Comparison of ENCODE assay signal across 1 cellular context in the genomic region with DNA sequence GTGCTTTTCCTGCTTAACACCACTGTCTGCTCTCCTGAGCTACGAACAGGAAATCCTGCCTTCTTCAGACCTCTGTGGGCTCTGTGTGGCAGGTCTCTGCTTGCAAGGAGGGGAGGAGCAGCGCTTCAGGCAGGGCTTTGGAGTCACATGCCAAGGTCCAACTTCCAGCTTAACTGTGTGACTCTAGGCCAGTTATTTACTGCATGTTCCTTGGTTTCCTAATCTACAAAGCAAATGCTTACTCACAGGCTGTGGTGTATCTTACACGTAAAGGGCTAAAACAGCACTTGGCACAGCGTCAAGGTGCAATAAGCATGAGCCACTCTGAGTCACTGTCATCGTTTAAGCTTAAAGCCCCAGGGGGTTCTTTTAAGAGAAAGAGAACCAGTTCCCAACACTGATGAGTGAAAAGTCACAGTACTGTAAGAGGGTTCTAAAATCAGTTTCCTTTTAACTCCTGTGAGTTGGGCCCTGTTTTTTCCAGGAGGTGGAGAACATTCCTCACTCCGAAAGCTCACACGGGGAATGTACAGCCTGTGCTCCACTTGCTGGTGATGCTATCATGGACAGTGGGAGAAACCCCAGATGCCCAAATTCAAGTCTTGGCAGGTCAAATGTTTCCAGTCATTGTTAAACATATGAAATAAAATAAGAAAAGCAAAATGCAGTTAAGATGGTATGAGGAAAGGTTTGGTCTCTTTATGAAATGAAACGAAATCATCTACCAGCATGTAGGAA.
TF ChIP-seq lines count a peak whose summit lies in the region.

No MANE protein-coding gene starts in this region.

TF ChIP-seq in HepG2, 621 proteins besides CTCF, POLR2A, EP300 and RAD21 (continued from another document and continues in another):
- TF ChIP-seq ZNF678 (CRISPR knock-in tag; IDR thresholded peaks at IDR 0.05) (no peak), ARID2 (CRISPR knock-in tag; IDR thresholded peaks at IDR 0.05; ENCODE audit: borderline replicate concordance) (no peak), PHF5A (CRISPR knock-in tag; IDR thresholded peaks at IDR 0.05; ENCODE audit: low read depth, unreplicated experiment) (peak; percentile 70), ZNF382 (CRISPR knock-in tag; IDR thresholded peaks at IDR 0.05; ENCODE audit: borderline replicate concordance) (no peak), NKX3-1 (CRISPR knock-in tag; IDR thresholded peaks at IDR 0.05) (peak; percentile 56; the same call in 1 of the 2 replicates), NBN (conservative IDR thresholded peaks at IDR 0.05) (no peak), RBAK (CRISPR knock-in tag; IDR thresholded peaks at IDR 0.05) (peak; percentile 74; the same call in 1 of the 2 replicates), MED13 (CRISPR knock-in tag; IDR thresholded peaks at IDR 0.05) (0 out of 2 replicates have a peak, but pooled peaks have one; percentile 21), NPAS2 (CRISPR knock-in tag; IDR thresholded peaks at IDR 0.05; ENCODE audit: borderline replicate concordance) (no peak), ZKSCAN5 (CRISPR knock-in tag; IDR thresholded peaks at IDR 0.05) (no peak), EZH2 (conservative IDR thresholded peaks at IDR 0.05; ENCODE audit: low read depth, low read length) (no peak), ZNF558 (CRISPR knock-in tag; IDR thresholded peaks at IDR 0.05; ENCODE audit: borderline replicate concordance) (no peak), REPIN1 (CRISPR knock-in tag; IDR thresholded peaks at IDR 0.05; ENCODE audit: borderline replicate concordance, low read depth) (peak; percentile 81; the same call in 1 of the 2 replicates), BRD4 (CRISPR knock-in tag; IDR thresholded peaks at IDR 0.05) (peak; percentile 91; the same call in 1 of the 2 replicates), ZNF619 (CRISPR knock-in tag; IDR thresholded peaks at IDR 0.05) (0 out of 2 replicates have a peak, but pooled peaks have one; percentile 28), ZNF703 (CRISPR knock-in tag; IDR thresholded peaks at IDR 0.05; ENCODE audit: borderline replicate concordance) (no peak), FOSL1 (CRISPR knock-in tag; IDR thresholded peaks at IDR 0.05; ENCODE audit: borderline replicate concordance) (peak; percentile 73; the same call in 1 of the 2 replicates), ATAD3A (CRISPR knock-in tag; IDR thresholded peaks at IDR 0.05) (peak; percentile 84; the same call in 1 of the 2 replicates), ZMAT3 (CRISPR knock-in tag; conservative IDR thresholded peaks at IDR 0.05) (peak; percentile 82), RARG (CRISPR knock-in tag; IDR thresholded peaks at IDR 0.05; ENCODE audit: low read depth) (no peak; the same call in 1 of the 2 replicates), SIX4 (CRISPR knock-in tag; IDR thresholded peaks at IDR 0.05) (peak; percentile 70; the same call in 1 of the 2 replicates), ZNF7 (CRISPR knock-in tag; IDR thresholded peaks at IDR 0.05) (no peak), SRF (IDR thresholded peaks at IDR 0.05; ENCODE audit: low read depth, low read length) (no peak), ZSCAN21 (CRISPR knock-in tag; IDR thresholded peaks at IDR 0.05; ENCODE audit: borderline replicate concordance) (peak; percentile 40)
- TF ChIP-seq, protein P1, sequence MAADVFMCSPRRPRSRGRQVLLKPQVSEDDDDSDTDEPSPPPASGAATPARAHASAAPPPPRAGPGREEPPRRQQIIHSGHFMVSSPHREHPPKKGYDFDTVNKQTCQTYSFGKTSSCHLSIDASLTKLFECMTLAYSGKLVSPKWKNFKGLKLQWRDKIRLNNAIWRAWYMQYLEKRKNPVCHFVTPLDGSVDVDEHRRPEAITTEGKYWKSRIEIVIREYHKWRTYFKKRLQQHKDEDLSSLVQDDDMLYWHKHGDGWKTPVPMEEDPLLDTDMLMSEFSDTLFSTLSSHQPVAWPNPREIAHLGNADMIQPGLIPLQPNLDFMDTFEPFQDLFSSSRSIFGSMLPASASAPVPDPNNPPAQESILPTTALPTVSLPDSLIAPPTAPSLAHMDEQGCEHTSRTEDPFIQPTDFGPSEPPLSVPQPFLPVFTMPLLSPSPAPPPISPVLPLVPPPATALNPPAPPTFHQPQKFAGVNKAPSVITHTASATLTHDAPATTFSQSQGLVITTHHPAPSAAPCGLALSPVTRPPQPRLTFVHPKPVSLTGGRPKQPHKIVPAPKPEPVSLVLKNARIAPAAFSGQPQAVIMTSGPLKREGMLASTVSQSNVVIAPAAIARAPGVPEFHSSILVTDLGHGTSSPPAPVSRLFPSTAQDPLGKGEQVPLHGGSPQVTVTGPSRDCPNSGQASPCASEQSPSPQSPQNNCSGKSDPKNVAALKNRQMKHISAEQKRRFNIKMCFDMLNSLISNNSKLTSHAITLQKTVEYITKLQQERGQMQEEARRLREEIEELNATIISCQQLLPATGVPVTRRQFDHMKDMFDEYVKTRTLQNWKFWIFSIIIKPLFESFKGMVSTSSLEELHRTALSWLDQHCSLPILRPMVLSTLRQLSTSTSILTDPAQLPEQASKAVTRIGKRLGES (CRISPR knock-in tag; IDR thresholded peaks at IDR 0.05; ENCODE audit: borderline replicate concordance): peak; percentile 39; the same call in 1 of the 2 replicates
- TF ChIP-seq, protein P2, sequence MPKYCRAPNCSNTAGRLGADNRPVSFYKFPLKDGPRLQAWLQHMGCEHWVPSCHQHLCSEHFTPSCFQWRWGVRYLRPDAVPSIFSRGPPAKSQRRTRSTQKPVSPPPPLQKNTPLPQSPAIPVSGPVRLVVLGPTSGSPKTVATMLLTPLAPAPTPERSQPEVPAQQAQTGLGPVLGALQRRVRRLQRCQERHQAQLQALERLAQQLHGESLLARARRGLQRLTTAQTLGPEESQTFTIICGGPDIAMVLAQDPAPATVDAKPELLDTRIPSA (CRISPR knock-in tag; IDR thresholded peaks at IDR 0.05; ENCODE audit: borderline replicate concordance): no peak
- TF ChIP-seq, protein P3, sequence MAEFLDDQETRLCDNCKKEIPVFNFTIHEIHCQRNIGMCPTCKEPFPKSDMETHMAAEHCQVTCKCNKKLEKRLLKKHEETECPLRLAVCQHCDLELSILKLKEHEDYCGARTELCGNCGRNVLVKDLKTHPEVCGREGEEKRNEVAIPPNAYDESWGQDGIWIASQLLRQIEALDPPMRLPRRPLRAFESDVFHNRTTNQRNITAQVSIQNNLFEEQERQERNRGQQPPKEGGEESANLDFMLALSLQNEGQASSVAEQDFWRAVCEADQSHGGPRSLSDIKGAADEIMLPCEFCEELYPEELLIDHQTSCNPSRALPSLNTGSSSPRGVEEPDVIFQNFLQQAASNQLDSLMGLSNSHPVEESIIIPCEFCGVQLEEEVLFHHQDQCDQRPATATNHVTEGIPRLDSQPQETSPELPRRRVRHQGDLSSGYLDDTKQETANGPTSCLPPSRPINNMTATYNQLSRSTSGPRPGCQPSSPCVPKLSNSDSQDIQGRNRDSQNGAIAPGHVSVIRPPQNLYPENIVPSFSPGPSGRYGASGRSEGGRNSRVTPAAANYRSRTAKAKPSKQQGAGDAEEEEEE (CRISPR knock-in tag; IDR thresholded peaks at IDR 0.05; ENCODE audit: borderline replicate concordance): no peak
- TF ChIP-seq, protein P4, sequence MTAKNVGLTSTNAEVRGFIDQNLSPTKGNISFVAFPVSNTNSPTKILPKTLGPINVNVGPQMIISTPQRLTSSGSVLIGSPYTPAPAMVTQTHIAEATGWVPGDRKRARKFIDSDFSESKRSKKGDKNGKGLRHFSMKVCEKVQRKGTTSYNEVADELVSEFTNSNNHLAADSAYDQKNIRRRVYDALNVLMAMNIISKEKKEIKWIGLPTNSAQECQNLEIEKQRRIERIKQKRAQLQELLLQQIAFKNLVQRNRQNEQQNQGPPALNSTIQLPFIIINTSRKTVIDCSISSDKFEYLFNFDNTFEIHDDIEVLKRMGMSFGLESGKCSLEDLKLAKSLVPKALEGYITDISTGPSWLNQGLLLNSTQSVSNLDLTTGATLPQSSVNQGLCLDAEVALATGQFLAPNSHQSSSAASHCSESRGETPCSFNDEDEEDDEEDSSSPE (CRISPR knock-in tag; IDR thresholded peaks at IDR 0.05): peak; percentile 63
- TF ChIP-seq, protein P5, sequence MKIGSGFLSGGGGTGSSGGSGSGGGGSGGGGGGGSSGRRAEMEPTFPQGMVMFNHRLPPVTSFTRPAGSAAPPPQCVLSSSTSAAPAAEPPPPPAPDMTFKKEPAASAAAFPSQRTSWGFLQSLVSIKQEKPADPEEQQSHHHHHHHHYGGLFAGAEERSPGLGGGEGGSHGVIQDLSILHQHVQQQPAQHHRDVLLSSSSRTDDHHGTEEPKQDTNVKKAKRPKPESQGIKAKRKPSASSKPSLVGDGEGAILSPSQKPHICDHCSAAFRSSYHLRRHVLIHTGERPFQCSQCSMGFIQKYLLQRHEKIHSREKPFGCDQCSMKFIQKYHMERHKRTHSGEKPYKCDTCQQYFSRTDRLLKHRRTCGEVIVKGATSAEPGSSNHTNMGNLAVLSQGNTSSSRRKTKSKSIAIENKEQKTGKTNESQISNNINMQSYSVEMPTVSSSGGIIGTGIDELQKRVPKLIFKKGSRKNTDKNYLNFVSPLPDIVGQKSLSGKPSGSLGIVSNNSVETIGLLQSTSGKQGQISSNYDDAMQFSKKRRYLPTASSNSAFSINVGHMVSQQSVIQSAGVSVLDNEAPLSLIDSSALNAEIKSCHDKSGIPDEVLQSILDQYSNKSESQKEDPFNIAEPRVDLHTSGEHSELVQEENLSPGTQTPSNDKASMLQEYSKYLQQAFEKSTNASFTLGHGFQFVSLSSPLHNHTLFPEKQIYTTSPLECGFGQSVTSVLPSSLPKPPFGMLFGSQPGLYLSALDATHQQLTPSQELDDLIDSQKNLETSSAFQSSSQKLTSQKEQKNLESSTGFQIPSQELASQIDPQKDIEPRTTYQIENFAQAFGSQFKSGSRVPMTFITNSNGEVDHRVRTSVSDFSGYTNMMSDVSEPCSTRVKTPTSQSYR (CRISPR knock-in tag; IDR thresholded peaks at IDR 0.05; ENCODE audit: borderline replicate concordance): peak; percentile 69; the same call in 1 of the 2 replicates
- TF ChIP-seq, protein P6, sequence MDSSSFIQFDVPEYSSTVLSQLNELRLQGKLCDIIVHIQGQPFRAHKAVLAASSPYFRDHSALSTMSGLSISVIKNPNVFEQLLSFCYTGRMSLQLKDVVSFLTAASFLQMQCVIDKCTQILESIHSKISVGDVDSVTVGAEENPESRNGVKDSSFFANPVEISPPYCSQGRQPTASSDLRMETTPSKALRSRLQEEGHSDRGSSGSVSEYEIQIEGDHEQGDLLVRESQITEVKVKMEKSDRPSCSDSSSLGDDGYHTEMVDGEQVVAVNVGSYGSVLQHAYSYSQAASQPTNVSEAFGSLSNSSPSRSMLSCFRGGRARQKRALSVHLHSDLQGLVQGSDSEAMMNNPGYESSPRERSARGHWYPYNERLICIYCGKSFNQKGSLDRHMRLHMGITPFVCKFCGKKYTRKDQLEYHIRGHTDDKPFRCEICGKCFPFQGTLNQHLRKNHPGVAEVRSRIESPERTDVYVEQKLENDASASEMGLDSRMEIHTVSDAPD (CRISPR knock-in tag; IDR thresholded peaks at IDR 0.05): peak; percentile 79; the same call in 1 of the 2 replicates
- TF ChIP-seq, protein P7, sequence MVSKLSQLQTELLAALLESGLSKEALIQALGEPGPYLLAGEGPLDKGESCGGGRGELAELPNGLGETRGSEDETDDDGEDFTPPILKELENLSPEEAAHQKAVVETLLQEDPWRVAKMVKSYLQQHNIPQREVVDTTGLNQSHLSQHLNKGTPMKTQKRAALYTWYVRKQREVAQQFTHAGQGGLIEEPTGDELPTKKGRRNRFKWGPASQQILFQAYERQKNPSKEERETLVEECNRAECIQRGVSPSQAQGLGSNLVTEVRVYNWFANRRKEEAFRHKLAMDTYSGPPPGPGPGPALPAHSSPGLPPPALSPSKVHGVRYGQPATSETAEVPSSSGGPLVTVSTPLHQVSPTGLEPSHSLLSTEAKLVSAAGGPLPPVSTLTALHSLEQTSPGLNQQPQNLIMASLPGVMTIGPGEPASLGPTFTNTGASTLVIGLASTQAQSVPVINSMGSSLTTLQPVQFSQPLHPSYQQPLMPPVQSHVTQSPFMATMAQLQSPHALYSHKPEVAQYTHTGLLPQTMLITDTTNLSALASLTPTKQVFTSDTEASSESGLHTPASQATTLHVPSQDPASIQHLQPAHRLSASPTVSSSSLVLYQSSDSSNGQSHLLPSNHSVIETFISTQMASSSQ (IDR thresholded peaks at IDR 0.05; ENCODE audit: low read depth): peak; percentile 58; the same call in 1 of the 2 replicates
- TF ChIP-seq, protein P7 (CRISPR knock-in tag; IDR thresholded peaks at IDR 0.05; ENCODE audit: borderline replicate concordance): peak; percentile 74
- TF ChIP-seq, protein P8, sequence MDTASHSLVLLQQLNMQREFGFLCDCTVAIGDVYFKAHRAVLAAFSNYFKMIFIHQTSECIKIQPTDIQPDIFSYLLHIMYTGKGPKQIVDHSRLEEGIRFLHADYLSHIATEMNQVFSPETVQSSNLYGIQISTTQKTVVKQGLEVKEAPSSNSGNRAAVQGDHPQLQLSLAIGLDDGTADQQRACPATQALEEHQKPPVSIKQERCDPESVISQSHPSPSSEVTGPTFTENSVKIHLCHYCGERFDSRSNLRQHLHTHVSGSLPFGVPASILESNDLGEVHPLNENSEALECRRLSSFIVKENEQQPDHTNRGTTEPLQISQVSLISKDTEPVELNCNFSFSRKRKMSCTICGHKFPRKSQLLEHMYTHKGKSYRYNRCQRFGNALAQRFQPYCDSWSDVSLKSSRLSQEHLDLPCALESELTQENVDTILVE (CRISPR knock-in tag; IDR thresholded peaks at IDR 0.05): peak; percentile 91; the same call in 1 of the 2 replicates
- TF ChIP-seq, protein P9, sequence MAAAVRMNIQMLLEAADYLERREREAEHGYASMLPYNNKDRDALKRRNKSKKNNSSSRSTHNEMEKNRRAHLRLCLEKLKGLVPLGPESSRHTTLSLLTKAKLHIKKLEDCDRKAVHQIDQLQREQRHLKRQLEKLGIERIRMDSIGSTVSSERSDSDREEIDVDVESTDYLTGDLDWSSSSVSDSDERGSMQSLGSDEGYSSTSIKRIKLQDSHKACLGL (CRISPR knock-in tag; IDR thresholded peaks at IDR 0.05): no peak
